ENCODE assay signal across 8 cellular contexts in the genomic region with DNA sequence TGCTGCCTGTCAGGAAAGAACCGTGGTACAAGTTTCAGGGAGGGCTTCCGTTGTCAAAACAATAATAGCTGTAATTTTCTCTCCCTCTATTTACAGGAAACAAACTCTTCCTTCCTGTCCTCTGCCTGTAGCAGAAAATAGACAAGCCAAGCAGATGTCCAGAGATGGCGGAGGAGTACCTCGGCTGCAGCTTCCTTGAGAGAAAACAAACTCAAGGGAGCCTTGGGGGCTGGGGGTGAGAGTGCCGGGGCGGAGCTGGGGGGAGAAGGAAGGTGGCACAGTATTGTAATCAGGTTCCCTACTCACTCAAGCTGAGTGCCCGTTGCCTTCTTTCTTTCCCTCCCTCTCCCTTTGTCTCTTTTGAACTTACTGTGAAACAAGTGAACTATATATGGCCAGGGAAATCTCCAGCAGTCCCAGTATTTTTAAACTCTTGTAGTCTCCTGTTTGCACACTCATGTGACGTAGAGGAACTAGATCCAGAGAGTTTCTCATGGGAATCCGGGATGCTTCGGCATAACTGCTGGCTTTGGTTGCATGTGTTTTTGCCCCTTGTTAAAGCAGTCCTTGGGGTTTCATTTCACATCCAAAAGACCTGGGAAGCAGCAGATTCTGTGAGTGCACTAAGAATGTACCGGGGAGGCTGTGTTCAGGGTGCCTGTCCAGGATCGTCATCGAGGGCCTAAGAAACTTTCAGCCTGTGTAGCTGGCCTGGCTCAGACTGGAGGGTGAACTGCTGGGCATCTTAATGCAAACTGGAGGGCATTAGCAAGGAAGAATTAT. TPM values are rescaled to one million over a fixed set of nuclear protein-coding genes. Genes with fewer than 3 reads are reported as not detected.
DNase-seq lines count a peak whose midpoint lies in the region; ATAC-seq, FAIRE-seq and TF ChIP-seq lines count a peak whose summit lies in the region.

No MANE protein-coding gene starts in this region.

- H3K9ac ChIP-seq in duodenal mucosa (ENCODE audit: low read depth in 1 of 2, low read length in 2 of 2): no peak overlapping the region

- no peaks in the 10 kb centered on the region for H3K9me3 ChIP-seq in A673 (ENCODE audit: low read depth, low read length, poor library complexity, severe bottlenecking)
- H3K9me3 ChIP-seq in duodenal mucosa (ENCODE audit: control insufficient read depth in 1 of 2, low read length in 2 of 2): no peaks in the 10 kb centered on the region

- H3K27me3 ChIP-seq in A673 (replicated peaks; ENCODE audit: insufficient read depth, low read depth, low read length, poor library complexity) (no peaks in the 10 kb centered on the region), duodenal mucosa (ENCODE audit: control insufficient read depth in 1 of 2, insufficient read depth in 2 of 2, low read length in 2 of 2) (no peaks in the 10 kb centered on the region)

- intact Hi-C loops in A673 (cut with micrococcal nuclease; ENCODE audit: unreplicated experiment): no loop called here

- FAIRE-seq in RCC 7860 (lab: Jason Lieb, UNC): no peak

- TF ChIP-seq CTCF in A673 (conservative IDR thresholded peaks at IDR 0.05; ENCODE audit: low read depth, low read length): no peak

- peak; percentile 5 for DNase-seq in A673 (ENCODE audit: low spot score)
- DNase-seq in NCI-H2029 (lab: John Stamatoyannopoulos, UW): no peak
- no peak for DNase-seq in epidermal melanocyte (ENCODE audit: insufficient read length, low spot score)
- DNase-seq in RCC 7860 (ENCODE audit: low spot score): no peak
- DNase-seq in 8988T: no peak

- CTCF ChIA-PET in A673 (lab: Charles Lee): no interaction called here

- ATAC-seq in GM19463 (IDR thresholded peaks at IDR 0.05; ENCODE audit: unreplicated experiment) (peak; percentile 69), HG03439 (IDR thresholded peaks at IDR 0.05; ENCODE audit: unreplicated experiment) (peak; percentile 43)

- no TSS peak for BruUV-seq in A673 (replicated peaks; lab: Mats Ljungman, UMichigan)

- no peaks in the 10 kb centered on the region for H3K36me3 ChIP-seq in A673 (ENCODE audit: insufficient read depth, low read length, poor library complexity, severe bottlenecking)
- H3K36me3 ChIP-seq in duodenal mucosa (ENCODE audit: control insufficient read depth in 1 of 2, insufficient read depth in 2 of 2, low read length in 2 of 2): no peaks in the 10 kb centered on the region

- POLR2A ChIA-PET in A673 (lab: Charles Lee; ENCODE audit: low non-redundant PET): interaction anchor here (0.6 kb wide), 1 partner anchor 64 kb away, joined by 3 read pairs; no protein-coding TSS in a partner anchor

- H3K4me1 ChIP-seq in A673 (ENCODE audit: insufficient read depth, low read length, poor library complexity, severe bottlenecking) (peaks cover 4% of the 10 kb centered on the region), duodenal mucosa (ENCODE audit: control insufficient read depth in 1 of 2, insufficient read depth in 2 of 2, low read length in 2 of 2) (no peaks in the 10 kb centered on the region)

- H3K4me3 ChIP-seq in A673 (ENCODE audit: low read depth, low read length, poor library complexity, severe bottlenecking) (peak overlapping the region; percentile 10), duodenal mucosa (ENCODE audit: low read depth in 1 of 2, low read length in 2 of 2) (peak overlapping the region in 1 of 2 donors; percentile 8)

- H3K27ac ChIP-seq in A673 (ENCODE audit: low read depth, low read length, poor library complexity, severe bottlenecking): no peak overlapping the region
- peak overlapping the region; percentile 35 for H3K27ac ChIP-seq in duodenal mucosa (ENCODE audit: low read depth, low read length)

RNA-seq across cellular contexts. Expression of gene HDDC2, which starts 44.6 kb away (rescaled TPM):
- 87.6 and 93.2 TPM in 2 replicates for total RNA-seq in A673 (2021)
